13 cellular contexts compared by ENCODE assay signal in genomic region chr20:47704746-47705496, GRCh38.
DNase-seq lines count a peak whose midpoint lies in the region; ATAC-seq and TF ChIP-seq lines count a peak whose summit lies in the region.
"Had no signal": no experiment of that assay in that cellular context is flagged by ENCODE, and none has a peak within 500 bp of the region (broad histone marks: within the 10 kb centered on the region; RNA-seq: fewer than 3 reads in every experiment).

No MANE protein-coding gene starts in this region.

- peak; percentile 73 for ATAC-seq in omental fat pad (ENCODE audit: low FRiP score)
- ATAC-seq: stimulated activated naive B cell treated with anti-CD40 and anti-IgM and Interleukin-4, amounts not matched to agents 10 μg/mL and 1 μg/mL and 100 μg/mL, for 72 hours had no signal

- H3K9me3 ChIP-seq in esophagus muscularis mucosa: no peaks in the 10 kb centered on the region
- H3K9me3 ChIP-seq in MM.1S (replicated peaks; ENCODE audit: insufficient read depth, low read length): no peaks in the 10 kb centered on the region

- TF ChIP-seq POLR2A in esophagus muscularis mucosa (IDR thresholded peaks at IDR 0.05; ENCODE audit: low read depth): no peak

- H3K4me1 ChIP-seq in esophagus muscularis mucosa (peaks cover 20 to 36% (median 34%) of the 10 kb centered on the region in 4 donors), MM.1S (ENCODE audit: low read length) (no peaks in the 10 kb centered on the region)

- peaks cover 76% of the 10 kb centered on the region for H3K79me2 ChIP-seq in MM.1S (ENCODE audit: low read length)

- TF ChIP-seq CTCF in esophagus muscularis mucosa (IDR thresholded peaks at IDR 0.05) (no peak), omental fat pad (IDR thresholded peaks at IDR 0.05) (no peak), MM.1S (IDR thresholded peaks at IDR 0.05; ENCODE audit: low read length) (no peak)

- peak overlapping the region; percentile 59 to 83 (median 69) for H3K27ac ChIP-seq in esophagus muscularis mucosa (replicated peaks in 1 of 4)
- no peak overlapping the region for H3K27ac ChIP-seq in MM.1S (ENCODE audit: low read length)

- H3K36me3 ChIP-seq in esophagus muscularis mucosa: peaks cover 0 to 20% (median 10%) of the 10 kb centered on the region in 4 donors
- H3K36me3 ChIP-seq in MM.1S (replicated peaks; ENCODE audit: insufficient read depth, low read length): peaks cover 9% of the 10 kb centered on the region; the same call in 1 of the 2 replicates

- no peak overlapping the region for H2AFZ ChIP-seq in MM.1S (ENCODE audit: low read length)

- H3K27me3 ChIP-seq in esophagus muscularis mucosa: no peaks in the 10 kb centered on the region
- H3K27me3 ChIP-seq in MM.1S (replicated peaks; ENCODE audit: insufficient read depth, low read length): no peaks in the 10 kb centered on the region

- no peak overlapping the region for H3K9ac ChIP-seq in MM.1S (ENCODE audit: low read length)

- no peaks in the 10 kb centered on the region for H3K9me2 ChIP-seq in MM.1S (replicated peaks; ENCODE audit: insufficient read depth, low read length)

- H3K4me3 ChIP-seq in esophagus muscularis mucosa (no peak overlapping the region), MM.1S (ENCODE audit: low read length) (no peak overlapping the region)

- TF ChIP-seq EP300 in esophagus muscularis mucosa (IDR thresholded peaks at IDR 0.05): no peak

- no peaks in the 10 kb centered on the region for H3F3A ChIP-seq in MM.1S (ENCODE audit: insufficient read depth, low read length)

- DNase-seq in COR-L47 (lab: John Stamatoyannopoulos, UW) (peak; percentile 25), NCI-H446 treated with DMSO at 0.1 percent for 48 hours (lab: John Stamatoyannopoulos, UW) (peak; percentile 46), esophagus muscularis mucosa (ENCODE audit: extremely low spot score) (no peak), omental fat pad (ENCODE audit: low spot score) (no peak), MM.1S (no peak), AG20443 (ENCODE audit: low spot score) (no peak), mucosa of gallbladder (ENCODE audit: low spot score) (no peak), DMS53 (lab: John Stamatoyannopoulos, UW) (no peak)
- DNase-seq: activated CD4-positive, alpha-beta T cell treated with anti-CD3 and anti-CD28 coated beads, Interleukin-2, amount 50 U/mL, for 48 hours; AML-193; Karpas-422; stimulated activated naive B cell treated with anti-CD40 and anti-IgM and Interleukin-4, amounts not matched to agents 10 μg/mL and 1 μg/mL and 100 μg/mL, for 72 hours; T-helper 2 cell had no signal

- 0 out of 2 replicates have a peak, but pooled peaks cover 6% of the 10 kb centered on the region for H4K20me1 ChIP-seq in MM.1S (ENCODE audit: insufficient read depth, low read length)

- WGBS in esophagus muscularis mucosa: 35% methylated on average over 15 of the region's 15 CpGs

- H3K4me2 ChIP-seq in MM.1S (ENCODE audit: low read depth, low read length): no peak overlapping the region

- intact Hi-C loops in esophagus muscularis mucosa (cut with DNase I): no loop called here

Comparison
In these comparisons a context has a peak if more than half of its experiments do, and no peak if none do; other contexts are left out.
1. DNase-seq: peak in COR-L47 (single experiment) and NCI-H446 treated with DMSO at 0.1 percent for 48 hours (single experiment); none in esophagus muscularis mucosa (single experiment), omental fat pad (single experiment), MM.1S (single experiment), AG20443 (single experiment), mucosa of gallbladder (single experiment) and DMS53 (single experiment).